Comparison of ENCODE assay signal across 14 cellular contexts in the genomic region with DNA sequence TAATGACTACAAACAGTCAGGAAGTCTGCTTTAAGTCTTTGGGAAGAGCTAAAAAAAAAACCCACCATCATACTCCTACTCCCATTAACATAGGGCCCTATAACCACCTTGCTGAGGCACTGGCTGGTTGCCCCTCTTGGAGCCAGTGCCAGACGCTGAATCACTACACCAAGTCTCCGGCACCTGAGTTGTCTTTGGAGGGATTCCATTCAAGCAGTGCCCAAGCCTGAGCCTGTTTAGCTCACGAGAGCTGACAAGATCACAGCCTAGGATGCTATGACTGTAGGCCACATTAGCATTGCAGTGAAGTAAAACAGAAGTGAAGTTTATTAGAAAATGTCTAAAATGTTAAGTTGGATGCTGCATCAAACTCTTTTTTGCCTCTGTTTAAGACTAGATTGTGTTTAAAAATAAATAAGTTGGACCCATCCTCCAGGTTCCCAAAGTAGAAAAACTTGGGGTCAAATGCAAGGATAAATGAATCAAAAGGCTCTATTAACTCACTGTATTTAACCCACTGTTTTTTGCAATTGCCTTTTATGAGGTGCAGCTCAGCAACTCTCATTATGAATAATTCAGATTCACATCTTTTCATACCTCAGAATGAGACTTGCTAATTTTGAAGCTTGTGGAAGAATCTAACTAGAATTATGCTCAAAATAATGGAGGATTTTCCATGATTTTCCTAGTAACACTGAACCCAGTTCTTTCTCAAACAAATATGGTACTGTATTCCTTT.
DNase-seq lines count a peak whose midpoint lies in the region; ATAC-seq and TF ChIP-seq lines count a peak whose summit lies in the region.
"Had no signal": no experiment of that assay in that cellular context is flagged by ENCODE, and none has a peak within 500 bp of the region (broad histone marks: within the 10 kb centered on the region; RNA-seq: fewer than 3 reads in every experiment).

No MANE protein-coding gene starts in this region.

- peaks cover 6% of the 10 kb centered on the region; the same call in 1 of the 2 replicates for H3K79me2 ChIP-seq in GM23338 (replicated peaks; ENCODE audit: insufficient read depth)

- no peaks in the 10 kb centered on the region for H3K9me3 Mint-ChIP-seq in CD8-positive, alpha-beta T cell
- no peaks in the 10 kb centered on the region for H3K9me3 Mint-ChIP-seq in GM23338
- H3K9me3 Mint-ChIP-seq in natural killer cell treated with Interleukin-12 subunit alpha and Interleukin-12 subunit beta and Interleukin-15 and Interleukin-18, amount 100 ng/mL, for 72 hours, result no peaks in the 10 kb centered on the region

- no peak for DNase-seq in CD8-positive, alpha-beta T cell
- DNase-seq in GM23338 (ENCODE audit: low spot score) (no peak), astrocyte of the spinal cord (ENCODE audit: low read depth, low spot score) (peak; percentile 58), CD1c-positive myeloid dendritic cell (ENCODE audit: extremely low spot score) (no peak), hippocampal formation (lab: John Stamatoyannopoulos, UW) (no peak), NCI-H526 (lab: John Stamatoyannopoulos, UW) (no peak)
- DNase-seq in natural killer cell treated with Interleukin-12 subunit alpha and Interleukin-12 subunit beta and Interleukin-15 and Interleukin-18, amount 100 ng/mL, for 72 hours (ENCODE audit: low spot score), result no peak
- DNase-seq: activated CD4-positive, alpha-beta T cell treated with anti-CD3 and anti-CD28 coated beads for 1 hour; central memory CD4-positive, alpha-beta T cell; NCI-H2029; NCI-H748 treated with DMSO at 0.1 percent for 48 hours; pancreas; transverse colon had no signal

- H3K4me3 ChIP-seq in CD8-positive, alpha-beta T cell (ENCODE audit: low read depth, low read length), result no peak overlapping the region
- H3K4me3 ChIP-seq in GM23338 (no peak overlapping the region), astrocyte of the spinal cord (ENCODE audit: low read depth, low read length) (no peak overlapping the region)
- H3K4me3 ChIP-seq: pancreas, transverse colon had no signal

- H3K36me3 ChIP-seq in CD8-positive, alpha-beta T cell (ENCODE audit: insufficient read depth, low read length), result no peaks in the 10 kb centered on the region
- no peaks in the 10 kb centered on the region for H3K36me3 ChIP-seq in GM23338 (ENCODE audit: insufficient read depth)
- H3K36me3 ChIP-seq: pancreas, transverse colon had no signal

- no peak overlapping the region for H2AFZ ChIP-seq in GM23338

- no peak overlapping the region for H3K4me3 Mint-ChIP-seq in CD8-positive, alpha-beta T cell
- no peak overlapping the region for H3K4me3 Mint-ChIP-seq in GM23338
- H3K4me3 Mint-ChIP-seq in natural killer cell treated with Interleukin-12 subunit alpha and Interleukin-12 subunit beta and Interleukin-15 and Interleukin-18, amount 100 ng/mL, for 72 hours, result peak overlapping the region; percentile 13

- POLR2A ChIA-PET in CD8-positive, alpha-beta T cell (lab: Charles Lee), result interaction anchor here (0.6 to 1.1 kb wide), 3 partner anchors 9 to 59 kb away, joined by 3 read pairs; no protein-coding TSS in a partner anchor

- CTCF ChIA-PET in CD8-positive, alpha-beta T cell (lab: Charles Lee), result no interaction called here

- no peaks in the 10 kb centered on the region for H3K27me3 Mint-ChIP-seq in CD8-positive, alpha-beta T cell (ENCODE audit: low read depth)
- H3K27me3 Mint-ChIP-seq in GM23338 (ENCODE audit: insufficient read depth, low read depth, poor library complexity), result peaks cover 6% of the 10 kb centered on the region
- no peaks in the 10 kb centered on the region for H3K27me3 Mint-ChIP-seq in natural killer cell treated with Interleukin-12 subunit alpha and Interleukin-12 subunit beta and Interleukin-15 and Interleukin-18, amount 100 ng/mL, for 72 hours

- no peaks in the 10 kb centered on the region for H3K27me3 ChIP-seq in CD8-positive, alpha-beta T cell (ENCODE audit: insufficient read depth, low read length)
- H3K27me3 ChIP-seq in GM23338 (ENCODE audit: insufficient read depth), result no peaks in the 10 kb centered on the region
- H3K27me3 ChIP-seq: pancreas, transverse colon had no signal

- no peak overlapping the region for H3K27ac ChIP-seq in CD8-positive, alpha-beta T cell (ENCODE audit: low read depth, low read length)
- no peak overlapping the region for H3K27ac ChIP-seq in GM23338 (ENCODE audit: low read depth)
- H3K27ac ChIP-seq: C4-2B had no signal

- peaks cover 90% of the 10 kb centered on the region for H3K4me1 Mint-ChIP-seq in CD8-positive, alpha-beta T cell (ENCODE audit: low read depth)
- peaks cover 26% of the 10 kb centered on the region for H3K4me1 Mint-ChIP-seq in GM23338
- peaks cover 66 to 82% of the 10 kb centered on the region in 2 donors for H3K4me1 Mint-ChIP-seq in natural killer cell treated with Interleukin-12 subunit alpha and Interleukin-12 subunit beta and Interleukin-15 and Interleukin-18, amount 100 ng/mL, for 72 hours (ENCODE audit: low read depth in 2 of 2)

- peaks cover 77% of the 10 kb centered on the region for H3K36me3 Mint-ChIP-seq in CD8-positive, alpha-beta T cell
- no peaks in the 10 kb centered on the region for H3K36me3 Mint-ChIP-seq in GM23338 (ENCODE audit: low read depth)
- peaks cover 6% of the 10 kb centered on the region for H3K36me3 Mint-ChIP-seq in natural killer cell treated with Interleukin-12 subunit alpha and Interleukin-12 subunit beta and Interleukin-15 and Interleukin-18, amount 100 ng/mL, for 72 hours

- intact Hi-C loops in CD8-positive, alpha-beta T cell (cut with DNase I, micrococcal nuclease), result loop anchor here in 1 of 2 experiments (2.0 kb wide), 1 partner anchor 15 kb away; no protein-coding TSS in a partner anchor

- no peak overlapping the region for H3K4me2 ChIP-seq in GM23338

- no peak for TF ChIP-seq CTCF in CD8-positive, alpha-beta T cell (IDR thresholded peaks at IDR 0.05)
- no peak for TF ChIP-seq CTCF in GM23338 (conservative IDR thresholded peaks at IDR 0.05; ENCODE audit: low read depth in 2 of 2)
- no peak for TF ChIP-seq CTCF in astrocyte of the spinal cord (IDR thresholded peaks at IDR 0.05; ENCODE audit: low read depth, low read length)

- peak overlapping the region; percentile 82 for H3K27ac Mint-ChIP-seq in CD8-positive, alpha-beta T cell
- H3K27ac Mint-ChIP-seq in GM23338, result peak overlapping the region; percentile 54; the same call in 1 of the 2 replicates
- H3K27ac Mint-ChIP-seq in natural killer cell treated with Interleukin-12 subunit alpha and Interleukin-12 subunit beta and Interleukin-15 and Interleukin-18, amount 100 ng/mL, for 72 hours, result peak overlapping the region; percentile 29 to 36

- H3K9me2 ChIP-seq in GM23338 (ENCODE audit: insufficient read depth), result no peaks in the 10 kb centered on the region

- no peaks in the 10 kb centered on the region for H3K9me3 ChIP-seq in CD8-positive, alpha-beta T cell (ENCODE audit: low read length)
- H3K9me3 ChIP-seq: pancreas, transverse colon had no signal

- no peak for ATAC-seq in CD8-positive, alpha-beta T cell
- no peak; the same call in 2 of the 3 replicates for ATAC-seq in GM23338
- peak in 1 of 2 donors; percentile 64 for ATAC-seq in natural killer cell treated with Interleukin-12 subunit alpha and Interleukin-12 subunit beta and Interleukin-15 and Interleukin-18, amount 100 ng/mL, for 72 hours

- in situ Hi-C loops in astrocyte of the spinal cord (cut with HindIII; ENCODE audit: low sequenced_read_pairs), result no loop called here

- H3F3A ChIP-seq in GM23338 (replicated peaks; ENCODE audit: low read depth), result no peaks in the 10 kb centered on the region; the same call in 1 of the 2 replicates

- H3K4me1 ChIP-seq in CD8-positive, alpha-beta T cell (ENCODE audit: insufficient read depth, low read length), result peaks cover 72% of the 10 kb centered on the region
- peaks cover 13% of the 10 kb centered on the region for H3K4me1 ChIP-seq in GM23338 (ENCODE audit: insufficient read depth)

- no peaks in the 10 kb centered on the region for H4K20me1 ChIP-seq in GM23338 (replicated peaks; ENCODE audit: insufficient read depth)

TF ChIP-seq in GM23338, 12 proteins besides CTCF, POLR2A, EP300 and RAD21:
- TF ChIP-seq, protein P1, sequence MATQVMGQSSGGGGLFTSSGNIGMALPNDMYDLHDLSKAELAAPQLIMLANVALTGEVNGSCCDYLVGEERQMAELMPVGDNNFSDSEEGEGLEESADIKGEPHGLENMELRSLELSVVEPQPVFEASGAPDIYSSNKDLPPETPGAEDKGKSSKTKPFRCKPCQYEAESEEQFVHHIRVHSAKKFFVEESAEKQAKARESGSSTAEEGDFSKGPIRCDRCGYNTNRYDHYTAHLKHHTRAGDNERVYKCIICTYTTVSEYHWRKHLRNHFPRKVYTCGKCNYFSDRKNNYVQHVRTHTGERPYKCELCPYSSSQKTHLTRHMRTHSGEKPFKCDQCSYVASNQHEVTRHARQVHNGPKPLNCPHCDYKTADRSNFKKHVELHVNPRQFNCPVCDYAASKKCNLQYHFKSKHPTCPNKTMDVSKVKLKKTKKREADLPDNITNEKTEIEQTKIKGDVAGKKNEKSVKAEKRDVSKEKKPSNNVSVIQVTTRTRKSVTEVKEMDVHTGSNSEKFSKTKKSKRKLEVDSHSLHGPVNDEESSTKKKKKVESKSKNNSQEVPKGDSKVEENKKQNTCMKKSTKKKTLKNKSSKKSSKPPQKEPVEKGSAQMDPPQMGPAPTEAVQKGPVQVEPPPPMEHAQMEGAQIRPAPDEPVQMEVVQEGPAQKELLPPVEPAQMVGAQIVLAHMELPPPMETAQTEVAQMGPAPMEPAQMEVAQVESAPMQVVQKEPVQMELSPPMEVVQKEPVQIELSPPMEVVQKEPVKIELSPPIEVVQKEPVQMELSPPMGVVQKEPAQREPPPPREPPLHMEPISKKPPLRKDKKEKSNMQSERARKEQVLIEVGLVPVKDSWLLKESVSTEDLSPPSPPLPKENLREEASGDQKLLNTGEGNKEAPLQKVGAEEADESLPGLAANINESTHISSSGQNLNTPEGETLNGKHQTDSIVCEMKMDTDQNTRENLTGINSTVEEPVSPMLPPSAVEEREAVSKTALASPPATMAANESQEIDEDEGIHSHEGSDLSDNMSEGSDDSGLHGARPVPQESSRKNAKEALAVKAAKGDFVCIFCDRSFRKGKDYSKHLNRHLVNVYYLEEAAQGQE (IDR thresholded peaks at IDR 0.05; ENCODE audit: unreplicated experiment), result no peak
- TF ChIP-seq, protein P2, sequence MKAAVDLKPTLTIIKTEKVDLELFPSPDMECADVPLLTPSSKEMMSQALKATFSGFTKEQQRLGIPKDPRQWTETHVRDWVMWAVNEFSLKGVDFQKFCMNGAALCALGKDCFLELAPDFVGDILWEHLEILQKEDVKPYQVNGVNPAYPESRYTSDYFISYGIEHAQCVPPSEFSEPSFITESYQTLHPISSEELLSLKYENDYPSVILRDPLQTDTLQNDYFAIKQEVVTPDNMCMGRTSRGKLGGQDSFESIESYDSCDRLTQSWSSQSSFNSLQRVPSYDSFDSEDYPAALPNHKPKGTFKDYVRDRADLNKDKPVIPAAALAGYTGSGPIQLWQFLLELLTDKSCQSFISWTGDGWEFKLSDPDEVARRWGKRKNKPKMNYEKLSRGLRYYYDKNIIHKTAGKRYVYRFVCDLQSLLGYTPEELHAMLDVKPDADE (IDR thresholded peaks at IDR 0.05), result no peak
